Comparison of ENCODE assay signal across 27 cellular contexts in the genomic region with DNA sequence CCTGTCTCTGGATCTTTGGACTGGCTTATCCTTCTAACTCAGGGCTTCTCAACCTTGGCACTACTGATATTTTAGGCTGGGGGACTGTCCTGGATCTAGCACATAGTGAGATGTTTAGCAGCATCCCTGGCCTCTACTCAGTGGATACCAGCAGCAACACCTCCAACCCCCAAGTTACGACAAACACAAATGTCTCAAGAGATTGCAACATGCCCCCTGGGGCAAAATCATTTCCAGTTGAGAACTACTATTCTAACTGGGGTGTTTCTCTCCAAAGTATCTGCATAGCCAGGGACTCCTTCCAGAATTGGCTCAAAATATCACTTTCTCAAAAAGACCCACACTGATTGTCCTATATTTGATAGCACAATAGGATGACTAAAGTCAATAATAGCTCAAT. TPM values are rescaled to one million over a fixed set of nuclear protein-coding genes. Genes with fewer than 3 reads are reported as not detected.
"Had no signal": no experiment of that assay in that cellular context is flagged by ENCODE, and none has a peak within 500 bp of the region (broad histone marks: within the 10 kb centered on the region; RNA-seq: fewer than 3 reads in every experiment).

No MANE protein-coding gene starts in this region.

- H3K27ac ChIP-seq: brain microvascular endothelial cell, VCaP had no signal

- ATAC-seq: activated T-helper 17 cell treated with anti-CD3 and anti-CD28 coated beads, Interleukin-2, amount 50 U/mL, for 72 hours; T-cell had no signal

- H3K36me3 ChIP-seq: brain microvascular endothelial cell had no signal

- DNase-seq: activated CD4-positive, alpha-beta memory T cell treated with anti-CD3 and anti-CD28 coated beads, Interleukin-2, amount 10 ng/mL, durations not matched to agents 7 days and 5 days; activated CD4-positive, alpha-beta T cell treated with anti-CD3 and anti-CD28 coated beads, Interleukin-2, amount 50 U/mL, for 1 hour; activated CD4-positive, CD25-positive, alpha-beta regulatory T cell; activated gamma-delta T cell; activated naive CD4-positive, alpha-beta T cell treated with anti-CD3 and anti-CD28 coated beads for 36 hours; activated T-cell treated with anti-CD3 and anti-CD28 coated beads for 4 hours; activated T-cell treated with anti-CD3 and anti-CD28 coated beads, Interleukin-2, amount 50 U/mL, for 48 hours; amygdala; brain microvascular endothelial cell; central memory CD4-positive, alpha-beta T cell; KG1; NCI-H1048; NCI-H146; NCI-H187 treated with DMSO at 0.1 percent for 48 hours; NCI-H2081 treated with DMSO at 0.1 percent for 48 hours; NCI-H2171; NCI-H2227 treated with DMSO at 0.1 percent for 48 hours; NCI-H446 treated with DMSO at 0.1 percent for 48 hours; NCI-H524 treated with DMSO at 0.1 percent for 48 hours; NCI-H774; Right ventricle myocardium superior; T-cell; T-helper 2 cell; T1000 had no signal

- H3K27me3 ChIP-seq: brain microvascular endothelial cell had no signal

RNA-seq across cellular contexts. Expression of a gene that starts 7.2 kb away (rescaled TPM):
- total RNA-seq: activated CD8-positive, alpha-beta memory T cell treated with anti-CD3 and anti-CD28 coated beads for 36 hours; activated naive CD4-positive, alpha-beta T cell treated with anti-CD3 and anti-CD28 coated beads for 36 hours; activated T-helper 17 cell treated with anti-CD3 and anti-CD28 coated beads, Interleukin-2, amount 50 U/mL, for 72 hours had no signal
